In the genomic region with DNA sequence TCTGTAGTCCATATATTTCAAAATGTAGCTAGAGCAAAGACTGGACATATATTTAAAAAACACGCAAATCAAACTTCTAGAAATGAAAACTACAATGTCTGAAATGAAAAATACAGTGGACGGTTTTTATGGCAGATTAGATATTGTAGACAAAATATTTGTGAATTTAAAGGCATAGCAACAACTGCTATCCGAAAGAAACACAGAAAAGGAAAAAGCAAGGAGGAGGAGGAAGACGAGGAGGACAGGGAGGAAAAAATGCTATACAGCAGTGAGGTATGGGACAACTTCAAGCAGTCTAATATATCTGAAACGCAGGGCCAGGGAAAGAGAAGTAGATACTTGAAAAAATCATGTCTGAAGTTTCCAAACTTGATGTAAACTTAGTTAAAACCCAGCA, we compare ENCODE assay signal across 21 cellular contexts. TPM values are rescaled to one million over a fixed set of nuclear protein-coding genes. Genes with fewer than 3 reads are reported as not detected.
DNase-seq lines count a peak whose midpoint lies in the region; ATAC-seq, FAIRE-seq and TF ChIP-seq lines count a peak whose summit lies in the region.
"Had no signal": no experiment of that assay in that cellular context is flagged by ENCODE, and none has a peak within 500 bp of the region (broad histone marks: within the 10 kb centered on the region; RNA-seq: fewer than 3 reads in every experiment).

No MANE protein-coding gene starts in this region.

- H3K27ac Mint-ChIP-seq in GM23338 (no peak overlapping the region), astrocyte (ENCODE audit: unreplicated experiment) (no peak overlapping the region), neural progenitor cell (no peak overlapping the region)
- H3K27ac Mint-ChIP-seq: CD8-positive, alpha-beta memory T cell; HFFc6 had no signal

- H3F3A ChIP-seq in GM23338 (replicated peaks; ENCODE audit: low read depth) (no peaks in the 10 kb centered on the region), neural progenitor cell (ENCODE audit: low read depth) (no peaks in the 10 kb centered on the region)

- H3K4me3 ChIP-seq in GM23338 (no peak overlapping the region), astrocyte (ENCODE audit: insufficient read depth, low read depth, low read length) (no peak overlapping the region), neural progenitor cell (peak overlapping the region; percentile 14), stomach (no peak overlapping the region)
- H3K4me3 ChIP-seq: GM23248 had no signal

- H3K79me2 ChIP-seq in GM23338 (replicated peaks; ENCODE audit: insufficient read depth), result peaks cover 100% of the 10 kb centered on the region
- H3K79me2 ChIP-seq in astrocyte (ENCODE audit: insufficient read depth, low read length), result peaks cover 97% of the 10 kb centered on the region
- peaks cover 100% of the 10 kb centered on the region for H3K79me2 ChIP-seq in neural progenitor cell (ENCODE audit: low read depth)

- H3K9me3 ChIP-seq in astrocyte (ENCODE audit: insufficient read depth, low read depth, low read length) (no peaks in the 10 kb centered on the region), neural progenitor cell (ENCODE audit: low read depth) (no peaks in the 10 kb centered on the region), stomach (no peaks in the 10 kb centered on the region)
- H3K9me3 ChIP-seq: BE2C had no signal

- no peak for ATAC-seq in GM23338
- no peak for ATAC-seq in esophagus mucosa

- no peak overlapping the region for H3K4me3 Mint-ChIP-seq in GM23338
- H3K4me3 Mint-ChIP-seq in astrocyte (ENCODE audit: unreplicated experiment), result peak overlapping the region; percentile 23
- H3K4me3 Mint-ChIP-seq in neural progenitor cell, result no peak overlapping the region
- H3K4me3 Mint-ChIP-seq: CD8-positive, alpha-beta memory T cell; HFFc6 had no signal

- TF ChIP-seq EP300 in stomach (IDR thresholded peaks at IDR 0.05), result no peak

- H3K36me3 Mint-ChIP-seq in GM23338 (ENCODE audit: low read depth) (peaks cover 3% of the 10 kb centered on the region; the same call in 2 of the 3 replicates), astrocyte (ENCODE audit: low read depth, unreplicated experiment) (no peaks in the 10 kb centered on the region), neural progenitor cell (peaks cover 52% of the 10 kb centered on the region)

- H3K9ac ChIP-seq in astrocyte (ENCODE audit: low read length), result no peak overlapping the region
- no peak overlapping the region for H3K9ac ChIP-seq in neural progenitor cell
- H3K9ac ChIP-seq: GM23248 had no signal

- H3K27me3 ChIP-seq in GM23338 (ENCODE audit: insufficient read depth) (no peaks in the 10 kb centered on the region), astrocyte (ENCODE audit: insufficient read depth, low read length) (no peaks in the 10 kb centered on the region), neural progenitor cell (no peaks in the 10 kb centered on the region), stomach (no peaks in the 10 kb centered on the region)
- H3K27me3 ChIP-seq: BE2C had no signal

- TF ChIP-seq POLR2A in stomach (IDR thresholded peaks at IDR 0.05), result no peak

- H4K20me1 ChIP-seq in GM23338 (replicated peaks; ENCODE audit: insufficient read depth) (peaks cover 51% of the 10 kb centered on the region), astrocyte (ENCODE audit: insufficient read depth, low read length) (peaks cover 81% of the 10 kb centered on the region), neural progenitor cell (ENCODE audit: low read depth) (peaks cover 35% of the 10 kb centered on the region)

- DNase-seq in D721Med (ENCODE audit: insufficient read length, low spot score), result no peak
- DNase-seq in GM23338 (ENCODE audit: low spot score), result no peak
- DNase-seq in astrocyte (ENCODE audit: low read depth), result no peak
- DNase-seq in neural progenitor cell (ENCODE audit: low spot score), result no peak
- DNase-seq in stomach, result no peak
- no peak for DNase-seq in activated gamma-delta T cell (lab: John Stamatoyannopoulos, UW)
- DNase-seq: ACHN; BE2C; C1 segment of cervical spinal cord; CD4-positive, CD25-positive, alpha-beta regulatory T cell; CD8-positive, alpha-beta memory T cell; COR-L47; GM23248; HCEC 1CT; HFFc6 had no signal

- intact Hi-C loops in stomach (cut with DNase I; ENCODE audit: low total_unique reads), result no loop called here

- H3K4me2 ChIP-seq in GM23338 (no peak overlapping the region), astrocyte (ENCODE audit: low read length) (no peak overlapping the region), neural progenitor cell (no peak overlapping the region)

- TF ChIP-seq CTCF in D721Med (IDR thresholded peaks at IDR 0.05; ENCODE audit: insufficient read depth, missing control alignments), result no peak
- TF ChIP-seq CTCF in GM23338 (conservative IDR thresholded peaks at IDR 0.05; ENCODE audit: low read depth in 2 of 2), result no peak
- TF ChIP-seq CTCF in astrocyte (IDR thresholded peaks at IDR 0.05; ENCODE audit: insufficient read depth, low read depth, low read length), result no peak
- no peak for TF ChIP-seq CTCF in neural progenitor cell (IDR thresholded peaks at IDR 0.05)
- no peak for TF ChIP-seq CTCF in stomach (IDR thresholded peaks at IDR 0.05)

- no peaks in the 10 kb centered on the region for H3K9me2 ChIP-seq in GM23338 (ENCODE audit: insufficient read depth)

- H3K4me1 ChIP-seq in GM23338 (ENCODE audit: insufficient read depth) (0 out of 2 replicates have a peak, but pooled peaks cover 3% of the 10 kb centered on the region), astrocyte (ENCODE audit: insufficient read depth, low read length) (no peaks in the 10 kb centered on the region), neural progenitor cell (no peaks in the 10 kb centered on the region), stomach (peaks cover 0 to 38% (median 20%) of the 10 kb centered on the region in 4 donors)
- H3K4me1 ChIP-seq: BE2C had no signal

- no peaks in the 10 kb centered on the region for H3K9me3 Mint-ChIP-seq in GM23338
- no peaks in the 10 kb centered on the region for H3K9me3 Mint-ChIP-seq in astrocyte (ENCODE audit: unreplicated experiment)
- peaks cover 65% of the 10 kb centered on the region for H3K9me3 Mint-ChIP-seq in neural progenitor cell
- H3K9me3 Mint-ChIP-seq: HFFc6 had no signal

- 76 to 95% (median 89%) methylated on average over 5 of the region's 5 CpGs for WGBS in stomach, 5 donors

- H3K4me1 Mint-ChIP-seq in GM23338 (peaks cover 24% of the 10 kb centered on the region), astrocyte (ENCODE audit: low read depth, unreplicated experiment) (peaks cover 3% of the 10 kb centered on the region), neural progenitor cell (no peaks in the 10 kb centered on the region)

- H2AFZ ChIP-seq in GM23338 (no peak overlapping the region), astrocyte (ENCODE audit: low read depth, low read length) (no peak overlapping the region), neural progenitor cell (replicated peaks) (no peak overlapping the region)
- H2AFZ ChIP-seq: GM23248 had no signal

- FAIRE-seq in D721Med (lab: Jason Lieb, UNC) (peak; percentile 6), astrocyte (lab: Jason Lieb, UNC) (no peak)
- FAIRE-seq: GM12891, GM19239, H54 had no signal

- H3K27ac ChIP-seq in GM23338 (ENCODE audit: low read depth) (peak overlapping the region; percentile 34; the same call in 1 of the 2 replicates), astrocyte (ENCODE audit: low read depth, low read length) (no peak overlapping the region), neural progenitor cell (no peak overlapping the region), stomach (no peak overlapping the region)
- H3K27ac ChIP-seq: GM23248, HL-60 had no signal

- no peaks in the 10 kb centered on the region for H3K27me3 Mint-ChIP-seq in GM23338 (ENCODE audit: insufficient read depth, low read depth, poor library complexity)
- no peaks in the 10 kb centered on the region for H3K27me3 Mint-ChIP-seq in astrocyte (ENCODE audit: low read depth, unreplicated experiment)
- no peaks in the 10 kb centered on the region for H3K27me3 Mint-ChIP-seq in neural progenitor cell (ENCODE audit: insufficient read depth, low read depth)
- H3K27me3 Mint-ChIP-seq: CD4-positive, CD25-positive, alpha-beta regulatory T cell; CD8-positive, alpha-beta memory T cell; IgD-negative memory B cell had no signal

- H3K36me3 ChIP-seq in GM23338 (ENCODE audit: insufficient read depth), result no peaks in the 10 kb centered on the region
- H3K36me3 ChIP-seq in astrocyte (ENCODE audit: insufficient read depth, low read length), result no peaks in the 10 kb centered on the region
- H3K36me3 ChIP-seq in neural progenitor cell, result no peaks in the 10 kb centered on the region
- H3K36me3 ChIP-seq in stomach, result no peaks in the 10 kb centered on the region
- H3K36me3 ChIP-seq: BE2C had no signal

TF ChIP-seq in GM23338, 12 proteins besides CTCF, POLR2A, EP300 and RAD21:
- TF ChIP-seq JUNB (IDR thresholded peaks at IDR 0.05; ENCODE audit: unreplicated experiment), result no peak
- TF ChIP-seq POLR2AphosphoS5 (IDR thresholded peaks at IDR 0.05; ENCODE audit: low read depth), result no peak
- TF ChIP-seq, protein P1, sequence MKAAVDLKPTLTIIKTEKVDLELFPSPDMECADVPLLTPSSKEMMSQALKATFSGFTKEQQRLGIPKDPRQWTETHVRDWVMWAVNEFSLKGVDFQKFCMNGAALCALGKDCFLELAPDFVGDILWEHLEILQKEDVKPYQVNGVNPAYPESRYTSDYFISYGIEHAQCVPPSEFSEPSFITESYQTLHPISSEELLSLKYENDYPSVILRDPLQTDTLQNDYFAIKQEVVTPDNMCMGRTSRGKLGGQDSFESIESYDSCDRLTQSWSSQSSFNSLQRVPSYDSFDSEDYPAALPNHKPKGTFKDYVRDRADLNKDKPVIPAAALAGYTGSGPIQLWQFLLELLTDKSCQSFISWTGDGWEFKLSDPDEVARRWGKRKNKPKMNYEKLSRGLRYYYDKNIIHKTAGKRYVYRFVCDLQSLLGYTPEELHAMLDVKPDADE (IDR thresholded peaks at IDR 0.05), result no peak
- TF ChIP-seq NANOG (IDR thresholded peaks at IDR 0.05; ENCODE audit: borderline replicate concordance), result no peak

RNA-seq across cellular contexts. Expression of a gene that starts 13.3 kb away (rescaled TPM):
- 45.3 and 57.0 TPM in 2 replicates for total RNA-seq in GM23338 (2014; rRNA removed; shearing (Covaris generic))
- 35.6 and 36.4 TPM in 2 replicates for polyA plus RNA-seq in GM23338 (2016; fragmentation: Nextera tagmentation; extraction: Ambion mirVana)
- total RNA-seq in astrocyte, result 34.3 and 36.0 TPM in 2 replicates
- total RNA-seq in neural progenitor cell (ENCODE audit: low replicate concordance), result 21.4 and 30.4 TPM in 2 replicates
- total RNA-seq in stomach, result 10 to 100 TPM in 4 of 5 donors, 1 to 10 TPM in 1; 9.0 to 56.7 (median 23.7) TPM
- polyA plus RNA-seq in stomach, result 10 to 100 TPM; 12.2 to 33.5 (median 19.7) TPM
- total RNA-seq in esophagus mucosa, result 31.2 TPM
